16 cellular contexts compared by ENCODE assay signal in genomic region chr7:1624999-1625927, GRCh38. TPM values are rescaled to one million over a fixed set of nuclear protein-coding genes. Genes with fewer than 3 reads are reported as not detected.
DNase-seq lines count a peak whose midpoint lies in the region; ATAC-seq, FAIRE-seq and TF ChIP-seq lines count a peak whose summit lies in the region.
"Had no signal": no experiment of that assay in that cellular context is flagged by ENCODE, and none has a peak within 500 bp of the region (broad histone marks: within the 10 kb centered on the region; RNA-seq: fewer than 3 reads in every experiment).

No MANE protein-coding gene starts in this region.

- no peak overlapping the region for H3K4me3 Mint-ChIP-seq in immature natural killer cell
- H3K4me3 Mint-ChIP-seq in activated T-helper 2 cell treated with anti-CD3 and anti-CD28 coated beads, Interferon-gamma antibody, Interleukin-2, Interleukin-4, amounts not matched to agents 10 μg/mL and 5 μg/mL and 100 μg/mL, durations not matched to agents 14 hours and 24 hours and 36 hours (ENCODE audit: low read depth), result no peak overlapping the region
- H3K4me3 Mint-ChIP-seq: CD14-positive monocyte; CD8-positive, alpha-beta T cell had no signal

- no peak overlapping the region for H2BK15ac ChIP-seq in H1 (ENCODE audit: low read length)

- H3K56ac ChIP-seq in H1 (replicated peaks; ENCODE audit: insufficient read length, low read depth, low read length), result no peak overlapping the region

- H2BK20ac ChIP-seq in H1 (ENCODE audit: low read length), result no peak overlapping the region

- no peak for TF ChIP-seq RAD21 in H1 (IDR thresholded peaks at IDR 0.05 in 1 of 2, conservative IDR thresholded peaks at IDR 0.05 in 1 of 2; ENCODE audit: low read depth in 2 of 2, low read length in 2 of 2)

- no peak overlapping the region for H3K27ac ChIP-seq in HEK293 (ENCODE audit: extremely low read depth, low read depth, low read length)
- H3K27ac ChIP-seq in H1 (ENCODE audit: low read depth, low read length), result no peak overlapping the region

- H4K5ac ChIP-seq in H1 (ENCODE audit: insufficient read length, low read depth, low read length), result no peak overlapping the region

- no peak overlapping the region for H3K14ac ChIP-seq in H1 (ENCODE audit: insufficient read length)

- intact Hi-C loops in posterior vena cava (cut with DNase I), result no loop called here
- intact Hi-C loops in activated T-helper 2 cell treated with anti-CD3 and anti-CD28 coated beads, Interferon-gamma antibody, Interleukin-2, Interleukin-4, amounts not matched to agents 10 μg/mL and 5 μg/mL and 100 μg/mL, durations not matched to agents 14 hours and 24 hours and 36 hours (cut with micrococcal nuclease), result no loop called here

- CTCF ChIA-PET in HEK293 (lab: Yijun Ruan, JAX) (interaction anchor here (0.7 kb wide), 1 partner anchor 501 kb away, joined by 3 read pairs; no protein-coding TSS in a partner anchor), H1 (lab: Charles Lee; ENCODE audit: partially characterized antibody) (interaction anchor here (0.7 to 3.1 kb wide), 3 partner anchors 13 to 39 kb away, joined by 4 to 12 read pairs (median 7); no protein-coding TSS in a partner anchor)

- TF ChIP-seq CTCF in HEK293 (tag by site-specific recombination; IDR thresholded peaks at IDR 0.05) (no peak), H1 (IDR thresholded peaks at IDR 0.05; ENCODE audit: control extremely low read depth in 1 of 3, insufficient read depth in 1 of 3, low read depth in 1 of 3, low read length in 3 of 3) (no peak)

- peaks cover 3 to 6% (median 6%) of the 10 kb centered on the region in 3 donors for H3K27me3 Mint-ChIP-seq in immature natural killer cell (ENCODE audit: low read depth in 3 of 3)
- H3K27me3 Mint-ChIP-seq in activated T-helper 2 cell treated with anti-CD3 and anti-CD28 coated beads, Interferon-gamma antibody, Interleukin-2, Interleukin-4, amounts not matched to agents 10 μg/mL and 5 μg/mL and 100 μg/mL, durations not matched to agents 14 hours and 24 hours and 36 hours (ENCODE audit: low read depth), result no peaks in the 10 kb centered on the region

- peaks cover 0 to 3% (median 0%) of the 10 kb centered on the region in 6 donors for H3K9me3 Mint-ChIP-seq in immature natural killer cell
- H3K9me3 Mint-ChIP-seq in activated T-helper 2 cell treated with anti-CD3 and anti-CD28 coated beads, Interferon-gamma antibody, Interleukin-2, Interleukin-4, amounts not matched to agents 10 μg/mL and 5 μg/mL and 100 μg/mL, durations not matched to agents 14 hours and 24 hours and 36 hours, result peaks cover 7% of the 10 kb centered on the region
- H3K9me3 Mint-ChIP-seq: CD8-positive, alpha-beta T cell had no signal

- H4K20me1 ChIP-seq in H1 (replicated peaks in 1 of 2; ENCODE audit: control insufficient read depth in 1 of 2, insufficient read depth in 2 of 2, low read length in 2 of 2), result no peaks in the 10 kb centered on the region

- no peak overlapping the region for H3K4me3 ChIP-seq in HEK293 (ENCODE audit: low read depth, low read length)
- no peak overlapping the region for H3K4me3 ChIP-seq in H1 (ENCODE audit: extremely low read depth in 1 of 4, insufficient read depth in 2 of 4, low read depth in 3 of 4, low read length in 4 of 4)

- ATAC-seq in HG03521 (IDR thresholded peaks at IDR 0.05; ENCODE audit: unreplicated experiment), result no peak
- ATAC-seq: CD8-positive, alpha-beta T cell had no signal

- no peak overlapping the region for H3K23ac ChIP-seq in H1 (ENCODE audit: insufficient read length)

- peak overlapping the region; percentile 46; the same call in 1 of the 2 replicates for H4K8ac ChIP-seq in H1 (ENCODE audit: extremely low read depth, insufficient read depth, low read length)

- FAIRE-seq in H1 (lab: Jason Lieb, UNC), result no peak
- FAIRE-seq in urothelium cell line (lab: Jason Lieb, UNC), result peak; percentile 5
- FAIRE-seq: A204.1, GM12892, GM19239, H54 had no signal

- H3K4me1 ChIP-seq in HEK293 (ENCODE audit: control insufficient read depth, insufficient read depth, low read length) (no peaks in the 10 kb centered on the region), H1 (replicated peaks in 1 of 4; ENCODE audit: control insufficient read depth in 3 of 4, insufficient read depth in 4 of 4, low read length in 3 of 4) (no peaks in the 10 kb centered on the region)

- no peak overlapping the region for H2BK5ac ChIP-seq in H1 (ENCODE audit: low read depth, low read length)

- H3K4ac ChIP-seq in H1 (replicated peaks; ENCODE audit: insufficient read length, low read depth, low read length), result no peak overlapping the region

- H3K27me3 ChIP-seq in H1 (replicated peaks in 1 of 4; ENCODE audit: control insufficient read depth in 3 of 4, extremely low read depth in 1 of 4, insufficient read depth in 3 of 4, low read length in 3 of 4), result no peaks in the 10 kb centered on the region

- no peak overlapping the region for H3K27ac Mint-ChIP-seq in immature natural killer cell
- H3K27ac Mint-ChIP-seq in activated T-helper 2 cell treated with anti-CD3 and anti-CD28 coated beads, Interferon-gamma antibody, Interleukin-2, Interleukin-4, amounts not matched to agents 10 μg/mL and 5 μg/mL and 100 μg/mL, durations not matched to agents 14 hours and 24 hours and 36 hours, result no peak overlapping the region
- H3K27ac Mint-ChIP-seq: CD8-positive, alpha-beta T cell had no signal

- H2AFZ ChIP-seq in H1 (ENCODE audit: low read length), result no peak overlapping the region; the same call in 1 of the 2 replicates

- H3K79me2 ChIP-seq in H1 (ENCODE audit: control insufficient read depth in 1 of 2, insufficient read depth in 2 of 2, low read length in 2 of 2), result no peaks in the 10 kb centered on the region

- POLR2A ChIA-PET in HEK293 (lab: Yijun Ruan, JAX), result no interaction called here
- POLR2A ChIA-PET in H1 (lab: Charles Lee; ENCODE audit: partially characterized antibody), result no interaction called here

- H3K4me2 ChIP-seq in H1 (ENCODE audit: insufficient read depth in 1 of 2, low read depth in 2 of 2, low read length in 2 of 2), result no peak overlapping the region

- H2AK5ac ChIP-seq in H1 (ENCODE audit: low read depth, low read length), result no peak overlapping the region

- TF ChIP-seq POLR2A in H1 (IDR thresholded peaks at IDR 0.05; ENCODE audit: control extremely low read depth in 1 of 2, low read depth in 2 of 2, low read length in 2 of 2), result no peak

- H3K18ac ChIP-seq in H1 (ENCODE audit: extremely low read depth, low read length), result no peak overlapping the region

- no peak overlapping the region for H4K91ac ChIP-seq in H1 (replicated peaks; ENCODE audit: insufficient read length, low read length)

- H3K9ac ChIP-seq in H1 (replicated peaks in 1 of 4; ENCODE audit: extremely low read depth in 1 of 4, low read depth in 3 of 4, low read length in 3 of 4), result no peak overlapping the region

- H2BK12ac ChIP-seq in H1 (ENCODE audit: low read depth, low read length), result 0 out of 2 replicates have a peak overlapping the region, but pooled peaks have one; percentile 27

- H3K36me3 Mint-ChIP-seq in immature natural killer cell, result no peaks in the 10 kb centered on the region
- no peaks in the 10 kb centered on the region for H3K36me3 Mint-ChIP-seq in activated T-helper 2 cell treated with anti-CD3 and anti-CD28 coated beads, Interferon-gamma antibody, Interleukin-2, Interleukin-4, amounts not matched to agents 10 μg/mL and 5 μg/mL and 100 μg/mL, durations not matched to agents 14 hours and 24 hours and 36 hours (ENCODE audit: low read depth)
- H3K36me3 Mint-ChIP-seq: CD14-positive monocyte; CD8-positive, alpha-beta T cell had no signal

- H3K23me2 ChIP-seq in H1 (ENCODE audit: low read depth, low read length), result no peaks in the 10 kb centered on the region

- no peaks in the 10 kb centered on the region for H3K4me1 Mint-ChIP-seq in immature natural killer cell
- no peaks in the 10 kb centered on the region for H3K4me1 Mint-ChIP-seq in activated T-helper 2 cell treated with anti-CD3 and anti-CD28 coated beads, Interferon-gamma antibody, Interleukin-2, Interleukin-4, amounts not matched to agents 10 μg/mL and 5 μg/mL and 100 μg/mL, durations not matched to agents 14 hours and 24 hours and 36 hours (ENCODE audit: low read depth)
- H3K4me1 Mint-ChIP-seq: CD14-positive monocyte had no signal

- H3K9me3 ChIP-seq in HEK293 (ENCODE audit: control insufficient read depth, insufficient read depth, low read depth, low read length) (no peaks in the 10 kb centered on the region), H1 (ENCODE audit: insufficient read depth in 2 of 2, low read depth in 1 of 2, low read length in 1 of 2) (no peaks in the 10 kb centered on the region)

- no peak for TF ChIP-seq EP300 in H1 (IDR thresholded peaks at IDR 0.05; ENCODE audit: borderline replicate concordance in 1 of 2, low read depth in 2 of 2, low read length in 2 of 2)

- no peak for DNase-seq in H1 (ENCODE audit: low read depth in 1 of 2, low spot score in 2 of 2)
- DNase-seq in posterior vena cava (ENCODE audit: low spot score), result peak; percentile 74
- DNase-seq in urothelium cell line (ENCODE audit: low spot score), result no peak
- no peak for DNase-seq in immature natural killer cell
- DNase-seq in activated T-helper 2 cell treated with anti-CD3 and anti-CD28 coated beads, Interferon-gamma antibody, Interleukin-2, Interleukin-4, amounts not matched to agents 10 μg/mL and 5 μg/mL and 100 μg/mL, durations not matched to agents 14 hours and 24 hours and 36 hours (ENCODE audit: low spot score), result no peak
- DNase-seq: CD8-positive, alpha-beta T cell; COR-L47; DND-41; GDM1 had no signal

- no peaks in the 10 kb centered on the region for H3K79me1 ChIP-seq in H1 (ENCODE audit: low read depth, low read length)

- no peak overlapping the region for H2BK120ac ChIP-seq in H1 (replicated peaks; ENCODE audit: low read depth, low read length)

- H3K36me3 ChIP-seq in HEK293 (ENCODE audit: control insufficient read depth in 2 of 2, insufficient read depth in 1 of 2, low read length in 2 of 2), result no peaks in the 10 kb centered on the region
- H3K36me3 ChIP-seq in H1 (ENCODE audit: control insufficient read depth in 2 of 4, insufficient read depth in 4 of 4, low read length in 3 of 4), result no peaks in the 10 kb centered on the region

- WGBS in H1 (ENCODE audit: extremely low coverage in 1 of 2, insufficient coverage in 1 of 2, insufficient read length in 1 of 2, insufficient replicate concordance in 2 of 2, low coverage in 1 of 2, low lambda C conversion rate in 2 of 2, missing lambda C conversion rate in 1 of 2), 2 experiments, result 86% methylated on average over 17 of the region's 18 CpGs; no CpG with 5 or more reads in 1 of the 2 experiments

RNA-seq across cellular contexts. Expression of gene ELFN1, which starts 44.8 kb away (rescaled TPM):
- total RNA-seq in H1 (2021; fragmentation: NEBNext Ultra II Directional; extraction: Animal tissue kit (Norgen Biotek cat#: 25700)), result 2.0 and 2.1 TPM in 2 replicates
- polyA plus RNA-seq in H1 (2011; rRNA removed) (4.5 and 4.8 TPM in 2 replicates), immature natural killer cell (under 1 TPM in 1 of 3 donors, not detected in 2; 0.08 TPM)
- 3.6 TPM for polyA plus RNA-seq in H1 (2011; cell fraction: cytosol; rRNA removed)
- polyA plus RNA-seq in H1 (2011; cell fraction: nucleus; rRNA removed), result 2.8 TPM
- 1.5 to 4.4 TPM (median 3.3 TPM) in 4 replicates for polyA plus RNA-seq in H1 (2012, experiment 1 of 2)
- 2.0 TPM for polyA plus RNA-seq in H1 (2012, experiment 2 of 2)
- 3.3 TPM for polyA plus RNA-seq in H1 (2013, experiment 1 of 2)
- polyA plus RNA-seq in H1 (2013, experiment 2 of 2), result 3.5 TPM
- polyA minus RNA-seq in H1 (2011; rRNA and poly(A)+ RNA removed), result 1.8 and 2.7 TPM in 2 replicates
- polyA minus RNA-seq in H1 (2011; cell fraction: cytosol; rRNA and poly(A)+ RNA removed), result 3.5 TPM
- 1.5 TPM for polyA minus RNA-seq in H1 (2011; cell fraction: nucleus; rRNA and poly(A)+ RNA removed)
- total RNA-seq in posterior vena cava, result 1 to 10 TPM; 1.2 to 1.8 TPM
- total RNA-seq in activated T-helper 2 cell treated with anti-CD3 and anti-CD28 coated beads, Interferon-gamma antibody, Interleukin-2, Interleukin-4, amounts not matched to agents 10 μg/mL and 5 μg/mL and 100 μg/mL, durations not matched to agents 14 hours and 24 hours and 36 hours, result not detected in 2 replicates
- total RNA-seq: CD8-positive, alpha-beta T cell had no signal
- polyA plus RNA-seq: CD14-positive monocyte had no signal

RNA-seq across cellular contexts. Expression of gene PSMG3, which starts 55.4 kb away (rescaled TPM):
- 30.2 and 32.0 TPM in 2 replicates for total RNA-seq in H1 (2021; fragmentation: NEBNext Ultra II Directional; extraction: Animal tissue kit (Norgen Biotek cat#: 25700))
- polyA plus RNA-seq in H1 (2011; rRNA removed) (62.0 and 69.8 TPM in 2 replicates), immature natural killer cell (10 to 100 TPM; 56.3 to 71.0 (median 61.9) TPM)
- polyA plus RNA-seq in H1 (2011; cell fraction: cytosol; rRNA removed), result 85.4 TPM
- 57.2 TPM for polyA plus RNA-seq in H1 (2011; cell fraction: nucleus; rRNA removed)
- 36.8 to 57.3 TPM (median 50.2 TPM) in 4 replicates for polyA plus RNA-seq in H1 (2012, experiment 1 of 2)
- polyA plus RNA-seq in H1 (2012, experiment 2 of 2), result 57.9 TPM
- 21.9 TPM for polyA plus RNA-seq in H1 (2013, experiment 1 of 2)
- polyA plus RNA-seq in H1 (2013, experiment 2 of 2), result 20.0 TPM
- polyA minus RNA-seq in H1 (2011; rRNA and poly(A)+ RNA removed), result 10.6 and 11.2 TPM in 2 replicates
- 13.8 TPM for polyA minus RNA-seq in H1 (2011; cell fraction: cytosol; rRNA and poly(A)+ RNA removed)
- polyA minus RNA-seq in H1 (2011; cell fraction: nucleus; rRNA and poly(A)+ RNA removed), result 9.8 TPM
- 10 to 100 TPM; 13.9 to 19.0 TPM for total RNA-seq in posterior vena cava
- 44.5 and 45.9 TPM in 2 replicates for total RNA-seq in activated T-helper 2 cell treated with anti-CD3 and anti-CD28 coated beads, Interferon-gamma antibody, Interleukin-2, Interleukin-4, amounts not matched to agents 10 μg/mL and 5 μg/mL and 100 μg/mL, durations not matched to agents 14 hours and 24 hours and 36 hours
